2 cellular contexts compared by ENCODE assay signal in the genomic region with DNA sequence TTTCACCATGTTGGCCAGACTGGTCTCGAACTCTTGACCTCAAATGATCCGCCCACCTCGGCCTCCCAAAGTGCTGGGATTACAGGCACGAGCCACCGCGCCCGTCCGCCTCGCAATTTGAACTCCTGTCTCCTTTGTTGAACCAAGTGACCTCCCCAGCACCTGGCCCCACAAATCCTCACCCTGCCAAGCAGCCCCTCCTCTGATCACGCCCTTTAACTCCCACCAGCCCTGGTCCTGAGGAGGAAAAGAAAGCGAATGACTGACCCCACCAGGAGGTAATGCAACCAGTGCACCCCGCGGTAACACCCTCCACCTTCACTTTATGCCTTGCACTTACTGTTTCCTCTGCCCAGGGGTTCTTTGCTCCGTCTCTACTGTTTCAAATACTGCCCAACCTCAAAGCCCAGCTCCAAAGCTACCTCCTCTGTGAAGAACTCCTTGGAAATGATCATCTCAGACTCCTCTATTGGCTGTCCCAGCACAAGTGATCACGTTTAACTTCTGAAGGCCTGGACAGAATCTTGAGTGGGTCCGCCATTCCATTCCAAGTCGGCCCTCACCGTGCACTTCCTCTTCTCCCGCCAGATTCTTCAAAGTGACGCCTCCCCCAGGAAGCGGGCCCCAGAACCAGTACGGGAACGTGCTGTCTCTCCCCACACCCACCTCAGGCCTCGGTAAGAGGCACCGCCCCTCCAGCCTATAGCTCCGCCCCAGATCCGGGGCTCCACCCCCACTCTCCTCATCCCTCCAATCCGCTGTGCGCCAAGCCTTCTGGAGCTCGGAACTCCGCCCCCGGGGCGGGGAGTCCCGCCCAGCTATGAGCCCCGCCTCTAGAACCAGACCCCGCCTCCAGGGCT.
A peak's percentile ranks its signal among the peaks of the same experiment; 100 is the strongest.
TF ChIP-seq lines count a peak whose summit lies in the region.

No MANE protein-coding gene starts in this region.

TF ChIP-seq in HEK293T, 16 proteins besides CTCF, POLR2A, EP300 and RAD21:
- TF ChIP-seq ELF4 (IDR thresholded peaks at IDR 0.05): no peak
- TF ChIP-seq L3MBTL2 (conservative IDR thresholded peaks at IDR 0.05): peak; percentile 78
- TF ChIP-seq ARNT (IDR thresholded peaks at IDR 0.05): no peak
TF ChIP-seq in HEK293T: peak in this region for 1.

TF ChIP-seq in endothelial cell of umbilical vein, 7 proteins besides CTCF, POLR2A, EP300 and RAD21:
- no peak for TF ChIP-seq JUN (IDR thresholded peaks at IDR 0.05; ENCODE audit: borderline replicate concordance, insufficient read depth, insufficient read length, low read depth)
- no peak for TF ChIP-seq GATA2 (IDR thresholded peaks at IDR 0.05; ENCODE audit: insufficient read depth, insufficient read length, low read depth, low read length)
- TF ChIP-seq EZH2 (IDR thresholded peaks at IDR 0.05; ENCODE audit: borderline replicate concordance, low read depth, low read length, severe bottlenecking): no peak
- TF ChIP-seq MYC (IDR thresholded peaks at IDR 0.05; ENCODE audit: low read depth, low read length): no peak
- TF ChIP-seq POLR2AphosphoS5 (IDR thresholded peaks at IDR 0.05; ENCODE audit: insufficient read depth, low read depth, low read length): no peak
- no peak for TF ChIP-seq FOS (IDR thresholded peaks at IDR 0.05; ENCODE audit: borderline replicate concordance, insufficient read depth, low read length)
- TF ChIP-seq, protein P1, sequence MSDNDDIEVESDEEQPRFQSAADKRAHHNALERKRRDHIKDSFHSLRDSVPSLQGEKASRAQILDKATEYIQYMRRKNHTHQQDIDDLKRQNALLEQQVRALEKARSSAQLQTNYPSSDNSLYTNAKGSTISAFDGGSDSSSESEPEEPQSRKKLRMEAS (IDR thresholded peaks at IDR 0.05; ENCODE audit: insufficient read depth, insufficient read length): no peak
